Comparison of ENCODE assay signal across 10 cellular contexts in genomic region chr12:50066402-50066801, GRCh38.
DNase-seq lines count a peak whose midpoint lies in the region; ATAC-seq lines count a peak whose summit lies in the region.
"Had no signal": no experiment of that assay in that cellular context is flagged by ENCODE, and none has a peak within 500 bp of the region (broad histone marks: within the 10 kb centered on the region; RNA-seq: fewer than 3 reads in every experiment).

No MANE protein-coding gene starts in this region.

- H3K9ac ChIP-seq in rectal smooth muscle tissue (ENCODE audit: low read length), result no peak overlapping the region

- no peaks in the 10 kb centered on the region for H3K36me3 ChIP-seq in rectal smooth muscle tissue (ENCODE audit: control insufficient read depth, insufficient read depth, low read length)

- DNase-seq in GM04503 (ENCODE audit: low read depth) (peak; percentile 90), NCI-H2196 treated with DMSO at 0.1 percent for 48 hours (lab: John Stamatoyannopoulos, UW; ENCODE audit: unreplicated experiment) (peak; percentile 16), fibroblast of peridontal ligament (ENCODE audit: extremely low read depth) (peak; percentile 85)
- DNase-seq in activated naive CD4-positive, alpha-beta T cell treated with anti-CD3 and anti-CD28 coated beads, Interleukin-2, amount 50 U/mL, for 16 hours, result no peak
- no peak for DNase-seq in stimulated activated CD4-positive, alpha-beta T cell treated with anti-CD3 and anti-CD28 coated beads, Interleukin-4, amount 100 ng/mL, for 1 hour
- no peak for DNase-seq in activated CD4-positive, CD25-positive, alpha-beta regulatory T cell treated with anti-CD3 and anti-CD28 coated beads, Interleukin-2, amount 50 U/mL, for 72 hours
- DNase-seq: effector memory CD4-positive, alpha-beta T cell had no signal

- peak overlapping the region; percentile 60 for H3K27ac ChIP-seq in rectal smooth muscle tissue (ENCODE audit: low read depth, low read length)

- peaks cover 2% of the 10 kb centered on the region for H3K27me3 ChIP-seq in rectal smooth muscle tissue (ENCODE audit: control insufficient read depth, insufficient read depth, low read length)

- H3K4me1 ChIP-seq in rectal smooth muscle tissue (ENCODE audit: control insufficient read depth, insufficient read depth, low read length), result peaks cover 9% of the 10 kb centered on the region

- ATAC-seq in HG03460 (IDR thresholded peaks at IDR 0.05; ENCODE audit: unreplicated experiment), result no peak
- ATAC-seq: naive thymus-derived CD8-positive, alpha-beta T cell had no signal

- H3K4me3 ChIP-seq in rectal smooth muscle tissue (ENCODE audit: low read length), result no peak overlapping the region

Comparison
In these comparisons a context has a peak if more than half of its experiments do, and no peak if none do; other contexts are left out.
1. DNase-seq: peak in GM04503 (single experiment), NCI-H2196 treated with DMSO at 0.1 percent for 48 hours (single experiment) and fibroblast of peridontal ligament (single experiment); none in activated naive CD4-positive, alpha-beta T cell treated with anti-CD3 and anti-CD28 coated beads, Interleukin-2, amount 50 U/mL, for 16 hours (single experiment), stimulated activated CD4-positive, alpha-beta T cell treated with anti-CD3 and anti-CD28 coated beads, Interleukin-4, amount 100 ng/mL, for 1 hour (single experiment) and activated CD4-positive, CD25-positive, alpha-beta regulatory T cell treated with anti-CD3 and anti-CD28 coated beads, Interleukin-2, amount 50 U/mL, for 72 hours (single experiment).